8 cellular contexts compared by ENCODE assay signal in the genomic region with DNA sequence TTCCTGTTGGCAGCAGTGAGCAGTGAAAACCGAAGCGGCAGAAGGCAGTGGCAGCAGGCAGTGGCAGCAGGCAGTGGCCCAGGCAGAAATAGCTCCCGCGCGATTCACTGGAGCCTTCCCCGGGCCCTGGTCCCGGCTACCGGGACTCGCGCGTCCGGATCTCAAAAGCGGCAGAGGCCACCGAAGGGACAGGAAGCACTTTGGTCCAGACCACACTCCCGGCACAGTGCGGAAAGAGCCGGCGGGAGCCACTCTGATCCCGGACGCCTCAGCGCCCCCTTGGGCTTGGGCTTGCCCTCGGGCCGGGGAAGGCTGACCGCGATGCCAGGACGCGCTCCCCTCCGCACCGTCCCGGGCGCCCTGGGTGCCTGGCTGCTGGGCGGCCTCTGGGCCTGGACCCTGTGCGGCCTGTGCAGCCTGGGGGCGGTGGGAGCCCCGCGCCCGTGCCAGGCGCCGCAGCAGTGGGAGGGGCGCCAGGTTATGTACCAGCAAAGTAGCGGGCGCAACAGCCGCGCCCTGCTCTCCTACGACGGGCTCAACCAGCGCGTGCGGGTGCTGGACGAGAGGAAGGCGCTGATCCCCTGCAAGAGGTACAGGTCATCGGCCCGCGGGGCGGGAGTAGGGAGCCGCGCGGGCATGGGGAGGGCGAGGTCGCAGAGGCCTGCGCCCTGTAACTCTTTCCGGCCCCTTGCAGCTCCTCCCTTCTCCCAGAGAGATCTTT. TPM values are rescaled to one million over a fixed set of nuclear protein-coding genes. Genes with fewer than 3 reads are reported as not detected.
DNase-seq lines count a peak whose midpoint lies in the region; ATAC-seq, FAIRE-seq and TF ChIP-seq lines count a peak whose summit lies in the region.

A gene (plus strand): TSS at position 22 of the 721 bp plus-strand sequence. CDS start 300 bp downstream, at position 322.

- H3K36me3 Mint-ChIP-seq in osteocyte (ENCODE audit: unreplicated experiment) = no peaks in the 10 kb centered on the region

- H3K4me1 ChIP-seq in cardiac muscle cell (ENCODE audit: low read depth) = peaks cover 12% of the 10 kb centered on the region

- H3K4me3 Mint-ChIP-seq in osteocyte (ENCODE audit: unreplicated experiment) = peak within 1 kb of the TSS; percentile 85

- TF ChIP-seq POLR2A in GM12891 (IDR thresholded peaks at IDR 0.05; ENCODE audit: low read depth, low read length) = no peak

- POLR2A ChIA-PET in AG04449 (lab: Yijun Ruan, JAX) = interaction anchor here (0.7 kb wide), 1 partner anchor 13 kb away, joined by 3 read pairs; no protein-coding TSS in a partner anchor

- TF ChIP-seq CTCF in AG04449 (IDR thresholded peaks at IDR 0.05; ENCODE audit: insufficient read depth, low read length, missing control alignments) = peak; percentile 9
- peak; percentile 22 for TF ChIP-seq CTCF in cardiac muscle cell (IDR thresholded peaks at IDR 0.05; ENCODE audit: low read depth, low read length)
- TF ChIP-seq CTCF in osteocyte (IDR thresholded peaks at IDR 0.05) = no peak

- peak; percentile 52 for FAIRE-seq in GM12891 (lab: Jason Lieb, UNC)

- H3K27ac Mint-ChIP-seq in osteocyte (ENCODE audit: unreplicated experiment) = peak within 1 kb of the TSS; percentile 78

- H3K27me3 Mint-ChIP-seq in osteocyte (ENCODE audit: unreplicated experiment) = peaks cover 32% of the 10 kb centered on the region

- H3K4me3 ChIP-seq in AG04449 (ENCODE audit: low read depth, low read length) (peak within 1 kb of the TSS; percentile 61), cardiac muscle cell (peak within 1 kb of the TSS; percentile 55)

- peaks cover 5% of the 10 kb centered on the region for H3K9me3 Mint-ChIP-seq in osteocyte (ENCODE audit: unreplicated experiment)

- DNase-seq in AG04449 (ENCODE audit: low read depth, low spot score) = no peak
- no peak for DNase-seq in GM12891 (ENCODE audit: insufficient read length, low spot score)
- DNase-seq in NCI-H2171 (lab: John Stamatoyannopoulos, UW) = peak; percentile 77
- peak; percentile 17 for DNase-seq in activated naive CD4-positive, alpha-beta T cell treated with anti-CD3 and anti-CD28 coated beads, Interleukin-2, amount 50 U/mL, for 16 hours
- DNase-seq in cardiac muscle cell (ENCODE audit: low read depth in 1 of 2, low spot score in 1 of 2) = peak; percentile 42 to 66
- DNase-seq in osteocyte (ENCODE audit: extremely low spot score, unreplicated experiment) = peak; percentile 84
- DNase-seq in DMS79 treated with DMSO at 0.1 percent for 48 hours (lab: John Stamatoyannopoulos, UW) = no peak

- H3K27me3 ChIP-seq in cardiac muscle cell = peaks cover 39% of the 10 kb centered on the region

- H3K4me1 Mint-ChIP-seq in osteocyte (ENCODE audit: unreplicated experiment) = peaks cover 25% of the 10 kb centered on the region

- ATAC-seq in HG02973 (IDR thresholded peaks at IDR 0.05; ENCODE audit: unreplicated experiment) = peak; percentile 38

- CTCF ChIA-PET in AG04449 (lab: Yijun Ruan, JAX) = interaction anchor here (1.3 to 5.8 kb wide), 2 partner anchors 9 to 16 kb away, joined by 5 to 46 read pairs; no protein-coding TSS in a partner anchor

- peak within 1 kb of the TSS; percentile 46 for H3K27ac ChIP-seq in cardiac muscle cell

- H3K9me3 ChIP-seq in cardiac muscle cell (ENCODE audit: low read depth) = no peaks in the 10 kb centered on the region

- H3K36me3 ChIP-seq in cardiac muscle cell = no peaks in the 10 kb centered on the region

TF ChIP-seq in GM12891, 5 proteins besides CTCF, POLR2A, EP300 and RAD21:
- no peak for TF ChIP-seq SPI1 (IDR thresholded peaks at IDR 0.05; ENCODE audit: low read depth, low read length)
- no peak for TF ChIP-seq POU2F2 (IDR thresholded peaks at IDR 0.05; ENCODE audit: low read depth, low read length)
- TF ChIP-seq TAF1 (IDR thresholded peaks at IDR 0.05; ENCODE audit: low read depth, low read length) = no peak
- TF ChIP-seq POLR2AphosphoS5 (IDR thresholded peaks at IDR 0.05; ENCODE audit: low read depth, low read length) = no peak
- TF ChIP-seq PAX5 (IDR thresholded peaks at IDR 0.05; ENCODE audit: insufficient read depth, low read length, severe bottlenecking) = no peak

RNA-seq across cellular contexts. Expression of the gene that starts here (rescaled TPM):
- 0.78 TPM for polyA plus RNA-seq in GM12891 (2012; ENCODE audit: low read depth, missing spikeins)
- total RNA-seq in cardiac muscle cell (51.9 and 78.6 TPM in 2 replicates), osteocyte (14.6 and 16.6 TPM in 2 replicates)
- 42.7 and 44.2 TPM in 2 replicates for polyA plus RNA-seq in cardiac muscle cell

Comparison
In these comparisons a context has a peak if more than half of its experiments do, and no peak if none do; other contexts are left out.
1. DNase-seq: peak in NCI-H2171 (single experiment), activated naive CD4-positive, alpha-beta T cell treated with anti-CD3 and anti-CD28 coated beads, Interleukin-2, amount 50 U/mL, for 16 hours (single experiment), cardiac muscle cell (2 of 2) and osteocyte (single experiment); none in AG04449 (single experiment), GM12891 (single experiment) and DMS79 treated with DMSO at 0.1 percent for 48 hours (single experiment).